In the genomic region with DNA sequence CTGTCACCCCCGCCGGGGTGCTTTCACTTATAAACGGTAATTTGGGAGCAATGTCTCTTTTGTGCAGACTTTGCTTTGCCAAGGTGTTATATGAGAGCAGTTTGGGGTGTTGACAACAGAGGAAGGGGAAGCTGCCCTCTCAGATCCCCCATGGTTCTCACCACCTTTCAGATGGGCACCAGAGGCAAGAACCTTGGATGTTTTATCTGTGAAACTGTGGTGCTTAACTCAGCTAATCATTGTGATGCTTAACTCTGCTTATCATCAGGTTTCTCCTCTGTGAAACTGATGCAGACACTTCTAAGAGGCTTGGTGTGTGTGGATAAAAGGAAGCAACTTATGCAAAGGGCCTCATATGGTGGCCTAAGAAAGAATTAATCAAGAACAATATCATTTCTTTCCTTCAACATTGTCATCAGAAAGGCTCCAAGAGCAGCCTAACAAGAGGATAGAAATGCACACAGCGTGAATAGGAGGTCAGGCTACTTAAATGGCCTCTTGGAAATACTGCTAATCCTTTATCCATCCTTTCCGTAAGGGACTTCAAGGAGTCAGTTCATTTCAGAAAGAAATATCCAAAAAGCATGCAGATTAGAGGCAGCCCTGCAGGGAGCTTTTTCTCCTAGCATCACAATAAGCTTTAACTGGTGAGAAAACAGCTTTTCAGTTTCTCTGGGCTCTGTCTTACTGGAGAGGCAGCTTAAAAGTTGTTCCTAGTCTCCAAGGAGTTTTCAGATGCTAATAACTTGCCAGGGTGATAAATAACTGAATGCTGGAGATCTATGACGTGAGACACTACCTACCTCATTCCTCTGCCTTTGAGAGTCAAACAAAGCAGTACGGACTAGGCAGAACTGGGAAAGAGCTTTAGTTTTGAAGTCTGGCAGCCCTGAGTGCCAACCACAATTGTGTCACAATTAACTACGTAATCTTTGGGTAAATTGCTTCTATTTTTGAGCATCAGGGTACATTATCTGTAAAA, we compare ENCODE assay signal across 1 cellular context.
A peak's percentile ranks its signal among the peaks of the same experiment; 100 is the strongest.
TF ChIP-seq lines count a peak whose summit lies in the region.

No MANE protein-coding gene starts in this region.

TF ChIP-seq in WTC11, 78 proteins besides CTCF, POLR2A, EP300 and RAD21 (continued from another document):
- no peak for TF ChIP-seq AFF4 (CRISPR knock-in tag; IDR thresholded peaks at IDR 0.05; ENCODE audit: borderline replicate concordance)
- no peak for TF ChIP-seq GTF2I (CRISPR knock-in tag; conservative IDR thresholded peaks at IDR 0.05)
- TF ChIP-seq, protein P1, sequence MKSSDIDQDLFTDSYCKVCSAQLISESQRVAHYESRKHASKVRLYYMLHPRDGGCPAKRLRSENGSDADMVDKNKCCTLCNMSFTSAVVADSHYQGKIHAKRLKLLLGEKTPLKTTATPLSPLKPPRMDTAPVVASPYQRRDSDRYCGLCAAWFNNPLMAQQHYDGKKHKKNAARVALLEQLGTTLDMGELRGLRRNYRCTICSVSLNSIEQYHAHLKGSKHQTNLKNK (CRISPR knock-in tag; IDR thresholded peaks at IDR 0.05) = peak; percentile 88; the same call in 1 of the 2 replicates
- TF ChIP-seq ZNF219 (CRISPR knock-in tag; IDR thresholded peaks at IDR 0.05; ENCODE audit: borderline replicate concordance) = no peak
- TF ChIP-seq, protein P2, sequence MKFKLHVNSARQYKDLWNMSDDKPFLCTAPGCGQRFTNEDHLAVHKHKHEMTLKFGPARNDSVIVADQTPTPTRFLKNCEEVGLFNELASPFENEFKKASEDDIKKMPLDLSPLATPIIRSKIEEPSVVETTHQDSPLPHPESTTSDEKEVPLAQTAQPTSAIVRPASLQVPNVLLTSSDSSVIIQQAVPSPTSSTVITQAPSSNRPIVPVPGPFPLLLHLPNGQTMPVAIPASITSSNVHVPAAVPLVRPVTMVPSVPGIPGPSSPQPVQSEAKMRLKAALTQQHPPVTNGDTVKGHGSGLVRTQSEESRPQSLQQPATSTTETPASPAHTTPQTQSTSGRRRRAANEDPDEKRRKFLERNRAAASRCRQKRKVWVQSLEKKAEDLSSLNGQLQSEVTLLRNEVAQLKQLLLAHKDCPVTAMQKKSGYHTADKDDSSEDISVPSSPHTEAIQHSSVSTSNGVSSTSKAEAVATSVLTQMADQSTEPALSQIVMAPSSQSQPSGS (CRISPR knock-in tag; IDR thresholded peaks at IDR 0.05; ENCODE audit: borderline replicate concordance, low read depth) = no peak
- TF ChIP-seq GABPB1 (CRISPR knock-in tag; IDR thresholded peaks at IDR 0.05) = no peak
- TF ChIP-seq RELA (CRISPR knock-in tag; IDR thresholded peaks at IDR 0.05; ENCODE audit: borderline replicate concordance) = no peak
- TF ChIP-seq, protein P3, sequence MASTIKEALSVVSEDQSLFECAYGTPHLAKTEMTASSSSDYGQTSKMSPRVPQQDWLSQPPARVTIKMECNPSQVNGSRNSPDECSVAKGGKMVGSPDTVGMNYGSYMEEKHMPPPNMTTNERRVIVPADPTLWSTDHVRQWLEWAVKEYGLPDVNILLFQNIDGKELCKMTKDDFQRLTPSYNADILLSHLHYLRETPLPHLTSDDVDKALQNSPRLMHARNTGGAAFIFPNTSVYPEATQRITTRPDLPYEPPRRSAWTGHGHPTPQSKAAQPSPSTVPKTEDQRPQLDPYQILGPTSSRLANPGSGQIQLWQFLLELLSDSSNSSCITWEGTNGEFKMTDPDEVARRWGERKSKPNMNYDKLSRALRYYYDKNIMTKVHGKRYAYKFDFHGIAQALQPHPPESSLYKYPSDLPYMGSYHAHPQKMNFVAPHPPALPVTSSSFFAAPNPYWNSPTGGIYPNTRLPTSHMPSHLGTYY (CRISPR knock-in tag; IDR thresholded peaks at IDR 0.05) = peak; percentile 10; the same call in 1 of the 2 replicates
- TF ChIP-seq ZNF423 (CRISPR knock-in tag; IDR thresholded peaks at IDR 0.05) = peak; percentile 57; the same call in 1 of the 2 replicates
- TF ChIP-seq NR2C2 (CRISPR knock-in tag; IDR thresholded peaks at IDR 0.05) = no peak
- TF ChIP-seq, protein P4, sequence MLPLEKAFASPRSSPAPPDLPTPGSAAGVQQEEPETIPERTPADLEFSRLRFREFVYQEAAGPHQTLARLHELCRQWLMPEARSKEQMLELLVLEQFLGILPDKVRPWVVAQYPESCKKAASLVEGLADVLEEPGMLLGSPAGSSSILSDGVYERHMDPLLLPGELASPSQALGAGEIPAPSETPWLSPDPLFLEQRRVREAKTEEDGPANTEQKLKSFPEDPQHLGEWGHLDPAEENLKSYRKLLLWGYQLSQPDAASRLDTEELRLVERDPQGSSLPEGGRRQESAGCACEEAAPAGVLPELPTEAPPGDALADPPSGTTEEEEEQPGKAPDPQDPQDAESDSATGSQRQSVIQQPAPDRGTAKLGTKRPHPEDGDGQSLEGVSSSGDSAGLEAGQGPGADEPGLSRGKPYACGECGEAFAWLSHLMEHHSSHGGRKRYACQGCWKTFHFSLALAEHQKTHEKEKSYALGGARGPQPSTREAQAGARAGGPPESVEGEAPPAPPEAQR (CRISPR knock-in tag; IDR thresholded peaks at IDR 0.05) = 0 out of 2 replicates have a peak, but pooled peaks have one; percentile 78
- TF ChIP-seq RORB (CRISPR knock-in tag; IDR thresholded peaks at IDR 0.05) = no peak
